In the genomic region with DNA sequence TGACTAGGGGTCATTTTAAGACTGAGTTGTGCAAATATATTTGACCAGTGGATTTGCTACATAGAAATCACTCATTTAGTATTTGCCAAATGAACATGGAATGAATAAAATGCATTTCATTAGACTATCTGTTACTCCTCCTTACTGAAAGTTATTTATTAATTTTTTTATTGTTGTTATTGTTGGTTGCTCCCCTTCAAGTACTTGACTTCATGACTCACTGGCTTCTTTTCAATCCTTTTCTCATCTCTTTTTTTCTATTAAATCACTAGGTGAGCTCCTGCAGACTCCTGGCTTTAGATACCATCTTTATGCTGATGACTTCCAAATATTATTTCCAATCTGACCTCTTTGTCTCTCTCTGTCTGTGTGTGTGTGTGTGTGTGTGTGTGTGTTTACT, we compare ENCODE assay signal across 22 cellular contexts.
"Had no signal": no experiment of that assay in that cellular context is flagged by ENCODE, and none has a peak within 500 bp of the region (broad histone marks: within the 10 kb centered on the region; RNA-seq: fewer than 3 reads in every experiment).

No MANE protein-coding gene starts in this region.

- H3K4me3 ChIP-seq: coronary artery, left ventricle myocardium inferior, lower lobe of right lung, ovary, tibial nerve, upper lobe of right lung, vagina had no signal

- H3K9me3 ChIP-seq: left ventricle myocardium inferior, lower lobe of right lung, ovary, tibial nerve, upper lobe of right lung, vagina had no signal

- H3K4me1 Mint-ChIP-seq: endodermal cell; memory B cell; natural killer cell; neural crest cell; stimulated activated effector memory CD8-positive, alpha-beta T cell treated with anti-CD3 and anti-CD28 coated beads, Interleukin-12 subunit alpha, Interleukin-12 subunit beta, amount 100 ng/mL, for 72 hours had no signal

- H3K27ac Mint-ChIP-seq: endodermal cell; memory B cell; mesothelial cell of epicardium; natural killer cell; stimulated activated effector memory CD8-positive, alpha-beta T cell treated with anti-CD3 and anti-CD28 coated beads, Interleukin-12 subunit alpha, Interleukin-12 subunit beta, amount 100 ng/mL, for 72 hours; stimulated activated naive CD8-positive, alpha-beta T cell treated with anti-CD3 and anti-CD28 coated beads, Interleukin-15, Interleukin-2, amounts not matched to agents 100 ng/mL and 50 ng/mL, for 24 hours had no signal

- H3K4me1 ChIP-seq: left ventricle myocardium inferior, lower lobe of right lung, tibial nerve, upper lobe of right lung, vagina had no signal

- H3K36me3 Mint-ChIP-seq: memory B cell; mesothelial cell of epicardium; natural killer cell; stimulated activated effector memory CD8-positive, alpha-beta T cell treated with anti-CD3 and anti-CD28 coated beads, Interleukin-12 subunit alpha, Interleukin-12 subunit beta, amount 100 ng/mL, for 72 hours had no signal

- H3K27me3 ChIP-seq: ovary, tibial nerve, upper lobe of right lung, vagina had no signal

- H3K27me3 Mint-ChIP-seq: memory B cell; stimulated activated naive CD8-positive, alpha-beta T cell treated with anti-CD3 and anti-CD28 coated beads, Interleukin-15, Interleukin-2, amounts not matched to agents 100 ng/mL and 50 ng/mL, for 24 hours had no signal

- DNase-seq: effector CD4-positive, alpha-beta T cell; endodermal cell; foreskin melanocyte; head of caudate nucleus; hippocampal formation; left cardiac atrium; left ventricle myocardium inferior; lower lobe of right lung; natural killer cell; ovary; right cardiac atrium; stimulated activated CD4-positive, alpha-beta T cell treated with anti-CD3 and anti-CD28 coated beads, Interleukin-4, amount 100 ng/mL, for 1 hour; stimulated activated CD8-positive, alpha-beta memory T cell treated with anti-CD3 and anti-CD28 coated beads, Interleukin-4, amount 100 ng/mL, for 48 hours; upper lobe of right lung had no signal

- H3K4me3 Mint-ChIP-seq: endodermal cell; memory B cell; mesothelial cell of epicardium; natural killer cell; neural crest cell; stimulated activated effector memory CD8-positive, alpha-beta T cell treated with anti-CD3 and anti-CD28 coated beads, Interleukin-12 subunit alpha, Interleukin-12 subunit beta, amount 100 ng/mL, for 72 hours; stimulated activated naive CD8-positive, alpha-beta T cell treated with anti-CD3 and anti-CD28 coated beads, Interleukin-15, Interleukin-2, amounts not matched to agents 100 ng/mL and 50 ng/mL, for 24 hours had no signal

- H3K36me3 ChIP-seq: left ventricle myocardium inferior, lower lobe of right lung, ovary, tibial nerve, upper lobe of right lung, vagina had no signal

- H3K9me3 Mint-ChIP-seq: endodermal cell, mesothelial cell of epicardium, neural crest cell had no signal

- H3K27ac ChIP-seq: coronary artery, left ventricle myocardium inferior, lower lobe of right lung, ovary, tibial nerve, upper lobe of right lung, vagina had no signal
